Comparison of ENCODE assay signal across 19 cellular contexts in the genomic region with DNA sequence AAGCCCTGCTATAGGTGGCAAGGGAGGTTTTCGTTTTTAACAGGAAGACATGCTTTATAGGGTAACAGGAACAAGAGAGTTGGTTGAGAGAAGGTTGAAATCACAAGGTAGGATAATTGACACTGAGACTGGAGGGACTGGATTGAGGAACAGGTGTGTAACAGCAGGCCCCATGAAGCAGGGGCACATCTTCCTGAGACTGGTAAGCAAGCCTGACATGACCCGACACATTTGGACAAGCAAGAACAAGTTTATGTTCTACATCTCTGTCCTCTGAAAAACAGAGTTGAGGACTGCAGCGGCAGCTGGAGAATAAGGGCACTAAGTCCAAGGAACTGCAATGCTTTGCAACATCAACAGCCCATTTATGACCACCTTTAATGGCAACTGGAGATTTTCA. TPM values are rescaled to one million over a fixed set of nuclear protein-coding genes. Genes with fewer than 3 reads are reported as not detected.
DNase-seq lines count a peak whose midpoint lies in the region; ATAC-seq, FAIRE-seq and TF ChIP-seq lines count a peak whose summit lies in the region.
"Had no signal": no experiment of that assay in that cellular context is flagged by ENCODE, and none has a peak within 500 bp of the region (broad histone marks: within the 10 kb centered on the region; RNA-seq: fewer than 3 reads in every experiment).

No MANE protein-coding gene starts in this region.

- peaks cover 34% of the 10 kb centered on the region for H3K9me1 ChIP-seq in IMR-90 (ENCODE audit: insufficient read depth, low read length)

- H2BK20ac ChIP-seq in IMR-90 (ENCODE audit: low read depth, low read length) = no peak overlapping the region

- H3K79me1 ChIP-seq in IMR-90 (ENCODE audit: low read depth in 1 of 2, low read length in 2 of 2) = peaks cover 26 to 73% of the 10 kb centered on the region in 2 experiments

- H3K18ac ChIP-seq in IMR-90 (ENCODE audit: low read depth, low read length) = no peak overlapping the region

- H3K4me1 ChIP-seq in IMR-90 (ENCODE audit: control insufficient read depth, insufficient read depth, low read length) (peaks cover 33% of the 10 kb centered on the region), astrocyte (ENCODE audit: insufficient read depth, low read length) (peaks cover 56% of the 10 kb centered on the region), Caco-2 (no peaks in the 10 kb centered on the region)

- peaks cover 60% of the 10 kb centered on the region for H3K36me3 ChIP-seq in IMR-90 (ENCODE audit: control insufficient read depth, insufficient read depth, low read length)
- peaks cover 40% of the 10 kb centered on the region for H3K36me3 ChIP-seq in astrocyte (ENCODE audit: insufficient read depth, low read length)
- H3K36me3 ChIP-seq in Caco-2 (ENCODE audit: control insufficient read depth, insufficient read depth, low read length) = peaks cover 2% of the 10 kb centered on the region; the same call in 1 of the 2 replicates

- no peak overlapping the region for H4K5ac ChIP-seq in IMR-90 (ENCODE audit: low read depth, low read length)

- H2AK9ac ChIP-seq in IMR-90 (replicated peaks; ENCODE audit: low read depth, low read length, poor library complexity) = no peak overlapping the region

- dilution Hi-C loops in IMR-90 (cut with HindIII; ENCODE audit: low sequenced_read_pairs, unreplicated experiment) = no loop called here

- BruUV-seq in IMR-90 (replicated peaks; lab: Mats Ljungman, UMichigan) (no TSS peak), Caco-2 (replicated peaks; lab: Mats Ljungman, UMichigan) (no TSS peak)

- H2BK120ac ChIP-seq in IMR-90 (ENCODE audit: low read depth, low read length) = no peak overlapping the region

- H3K4me3 ChIP-seq in IMR-90 (ENCODE audit: insufficient read depth, low read depth, low read length) = no peak overlapping the region
- peak overlapping the region; percentile 10 for H3K4me3 ChIP-seq in astrocyte (ENCODE audit: insufficient read depth, low read depth, low read length)
- no peak overlapping the region for H3K4me3 ChIP-seq in dorsolateral prefrontal cortex
- H3K4me3 ChIP-seq in Caco-2 (ENCODE audit: low read depth, low read length) = no peak overlapping the region
- H3K4me3 ChIP-seq: esophagus muscularis mucosa, hepatocyte, tibial nerve had no signal

- intact Hi-C loops in activated CD4-positive, alpha-beta T cell treated with anti-CD3 and anti-CD28 coated beads, Interleukin-2, amount 10 ng/mL, durations not matched to agents 24 days and 14 days (cut with micrococcal nuclease) = loop anchor here (10.0 kb wide), 3 partner anchors 87 to 737 kb away; a partner anchor contains a TSS
- intact Hi-C loops in IMR-90 (cut with micrococcal nuclease) = no loop called here
- intact Hi-C loops in dorsolateral prefrontal cortex (cut with DNase I) = loop anchor here in 1 of 2 donors (10.0 kb wide), 2 partner anchors 87 to 277 kb away; a partner anchor contains a TSS
- intact Hi-C loops in Caco-2 (cut with micrococcal nuclease; ENCODE audit: unreplicated experiment) = no loop called here

- no peak overlapping the region for H4K91ac ChIP-seq in IMR-90 (ENCODE audit: insufficient read depth, low read depth, low read length)

- H3K9ac ChIP-seq in IMR-90 (ENCODE audit: low read depth, low read length) = no peak overlapping the region
- peak overlapping the region; percentile 14 for H3K9ac ChIP-seq in astrocyte (ENCODE audit: low read length)

- H3K4me1 Mint-ChIP-seq in activated CD4-positive, alpha-beta T cell treated with anti-CD3 and anti-CD28 coated beads, Interleukin-2, amount 10 ng/mL, durations not matched to agents 24 days and 14 days = peaks cover 35% of the 10 kb centered on the region
- H3K4me1 Mint-ChIP-seq in astrocyte (ENCODE audit: low read depth, unreplicated experiment) (peaks cover 36% of the 10 kb centered on the region), osteocyte (ENCODE audit: unreplicated experiment) (peaks cover 63% of the 10 kb centered on the region), Caco-2 (ENCODE audit: low read depth, unreplicated experiment) (peaks cover 7% of the 10 kb centered on the region)

- in situ Hi-C loops in IMR-90 (cut with MboI; ENCODE audit: low sequenced_read_pairs) = no loop called here

- H3K23ac ChIP-seq in IMR-90 (ENCODE audit: low read depth, low read length) = no peak overlapping the region

- no peak overlapping the region for H3K4ac ChIP-seq in IMR-90 (ENCODE audit: low read depth, low read length)

- H3K36me3 Mint-ChIP-seq in activated CD4-positive, alpha-beta T cell treated with anti-CD3 and anti-CD28 coated beads, Interleukin-2, amount 10 ng/mL, durations not matched to agents 24 days and 14 days (ENCODE audit: low read depth) = peaks cover 69% of the 10 kb centered on the region
- H3K36me3 Mint-ChIP-seq in astrocyte (ENCODE audit: low read depth, unreplicated experiment) = peaks cover 28% of the 10 kb centered on the region
- peaks cover 67% of the 10 kb centered on the region for H3K36me3 Mint-ChIP-seq in osteocyte (ENCODE audit: unreplicated experiment)
- peaks cover 77% of the 10 kb centered on the region for H3K36me3 Mint-ChIP-seq in Caco-2 (ENCODE audit: insufficient read depth, unreplicated experiment)

- H2AK5ac ChIP-seq in IMR-90 (ENCODE audit: low read depth, low read length) = no peak overlapping the region

- H2AFZ ChIP-seq in IMR-90 (replicated peaks; ENCODE audit: low read length, poor library complexity) = no peak overlapping the region
- H2AFZ ChIP-seq in astrocyte (ENCODE audit: low read depth, low read length) = no peak overlapping the region
- H2AFZ ChIP-seq: hepatocyte had no signal

- H3K27ac ChIP-seq in IMR-90 (ENCODE audit: insufficient read depth, low read length) = no peak overlapping the region
- H3K27ac ChIP-seq in astrocyte (ENCODE audit: low read depth, low read length) = no peak overlapping the region
- no peak overlapping the region for H3K27ac ChIP-seq in dorsolateral prefrontal cortex
- H3K27ac ChIP-seq: esophagus muscularis mucosa, hepatocyte, tibial nerve had no signal

- peak overlapping the region; percentile 32 for H2BK5ac ChIP-seq in IMR-90 (ENCODE audit: low read depth, low read length, poor library complexity, severe bottlenecking)

- no peaks in the 10 kb centered on the region for H3K27me3 Mint-ChIP-seq in activated CD4-positive, alpha-beta T cell treated with anti-CD3 and anti-CD28 coated beads, Interleukin-2, amount 10 ng/mL, durations not matched to agents 24 days and 14 days
- no peaks in the 10 kb centered on the region for H3K27me3 Mint-ChIP-seq in astrocyte (ENCODE audit: low read depth, unreplicated experiment)
- H3K27me3 Mint-ChIP-seq in osteocyte (ENCODE audit: unreplicated experiment) = no peaks in the 10 kb centered on the region
- no peaks in the 10 kb centered on the region for H3K27me3 Mint-ChIP-seq in Caco-2 (ENCODE audit: insufficient read depth, unreplicated experiment)

- H4K8ac ChIP-seq in IMR-90 (ENCODE audit: low read depth in 2 of 2, low read length in 2 of 2) = no peak overlapping the region

- H3K56ac ChIP-seq in IMR-90 (ENCODE audit: extremely low read depth, insufficient read depth, low read length) = no peak overlapping the region

- TF ChIP-seq CTCF in IMR-90 (conservative IDR thresholded peaks at IDR 0.05; ENCODE audit: low read depth, low read length) (no peak), astrocyte (IDR thresholded peaks at IDR 0.05; ENCODE audit: insufficient read depth, low read depth, low read length) (no peak), osteocyte (IDR thresholded peaks at IDR 0.05) (no peak), dorsolateral prefrontal cortex (IDR thresholded peaks at IDR 0.05 in 54 of 56, conservative IDR thresholded peaks at IDR 0.05 in 2 of 56; ENCODE audit: low read depth in 1 of 56, partially characterized antibody in 56 of 56) (no peak), Caco-2 (IDR thresholded peaks at IDR 0.05; ENCODE audit: insufficient read depth in 1 of 2, low read depth in 1 of 2, low read length in 1 of 2, severe bottlenecking in 1 of 2, unreplicated experiment in 1 of 2) (no peak)

- H3K9me3 ChIP-seq in IMR-90 (ENCODE audit: control insufficient read depth, insufficient read depth, low read length) (no peaks in the 10 kb centered on the region), astrocyte (ENCODE audit: insufficient read depth, low read depth, low read length) (no peaks in the 10 kb centered on the region), Caco-2 (no peaks in the 10 kb centered on the region)
- H3K9me3 ChIP-seq: esophagus muscularis mucosa, tibial nerve had no signal

- DNase-seq in activated CD4-positive, alpha-beta T cell treated with anti-CD3 and anti-CD28 coated beads, Interleukin-2, amount 10 ng/mL, durations not matched to agents 24 days and 14 days = no peak
- DNase-seq in activated CD4-positive, alpha-beta T cell treated with anti-CD3 and anti-CD28 coated beads for 48 hours = no peak
- DNase-seq in IMR-90 = no peak
- DNase-seq in astrocyte (ENCODE audit: low read depth) = no peak
- peak; percentile 6 for DNase-seq in osteocyte (ENCODE audit: extremely low spot score, unreplicated experiment)
- no peak for DNase-seq in dorsolateral prefrontal cortex
- DNase-seq in A172 (ENCODE audit: low spot score) = no peak
- DNase-seq in Caco-2 = no peak
- DNase-seq: central memory CD4-positive, alpha-beta T cell; DMS79 treated with DMSO at 0.1 percent for 48 hours; KG1; left ventricle myocardium superior; NCI-H1694; NCI-H774; SHP77 had no signal

- no peak for TF ChIP-seq RAD21 in IMR-90 (IDR thresholded peaks at IDR 0.05; ENCODE audit: low read length)

- H2BK15ac ChIP-seq in IMR-90 (ENCODE audit: low read depth, low read length) = no peak overlapping the region

- ATAC-seq in IMR-90 (ENCODE audit: low read depth) = no peak
- ATAC-seq: left ventricle myocardium superior had no signal

- no peak for FAIRE-seq in astrocyte (lab: Jason Lieb, UNC)
- FAIRE-seq: GM12878 had no signal

- peak overlapping the region; percentile 55 for H3K4me3 Mint-ChIP-seq in activated CD4-positive, alpha-beta T cell treated with anti-CD3 and anti-CD28 coated beads, Interleukin-2, amount 10 ng/mL, durations not matched to agents 24 days and 14 days
- H3K4me3 Mint-ChIP-seq in astrocyte (ENCODE audit: unreplicated experiment) (no peak overlapping the region), osteocyte (ENCODE audit: unreplicated experiment) (no peak overlapping the region), Caco-2 (ENCODE audit: unreplicated experiment) (no peak overlapping the region)

- POLR2A ChIA-PET in IMR-90 (lab: Charles Lee; ENCODE audit: unreplicated experiment) (interaction anchor here (1.0 kb wide), 1 partner anchor 15 kb away, joined by 3 read pairs; no protein-coding TSS in a partner anchor), Caco-2 (lab: Charles Lee) (no interaction called here)

- H3K9me3 Mint-ChIP-seq in activated CD4-positive, alpha-beta T cell treated with anti-CD3 and anti-CD28 coated beads, Interleukin-2, amount 10 ng/mL, durations not matched to agents 24 days and 14 days = no peaks in the 10 kb centered on the region
- no peaks in the 10 kb centered on the region for H3K9me3 Mint-ChIP-seq in astrocyte (ENCODE audit: unreplicated experiment)
- no peaks in the 10 kb centered on the region for H3K9me3 Mint-ChIP-seq in osteocyte (ENCODE audit: unreplicated experiment)
- no peaks in the 10 kb centered on the region for H3K9me3 Mint-ChIP-seq in Caco-2 (ENCODE audit: unreplicated experiment)

- H3K27ac Mint-ChIP-seq in activated CD4-positive, alpha-beta T cell treated with anti-CD3 and anti-CD28 coated beads, Interleukin-2, amount 10 ng/mL, durations not matched to agents 24 days and 14 days = peak overlapping the region; percentile 72
- H3K27ac Mint-ChIP-seq in astrocyte (ENCODE audit: unreplicated experiment) (peak overlapping the region; percentile 34), osteocyte (ENCODE audit: unreplicated experiment) (peak overlapping the region; percentile 56), Caco-2 (ENCODE audit: unreplicated experiment) (no peak overlapping the region)

- WGBS in IMR-90 (ENCODE audit: extremely low coverage in 2 of 2, insufficient read length in 1 of 2), 2 experiments = 80% methylated on average over 1 of the region's 3 CpGs; no CpG with 5 or more reads in 1 of the 2 experiments

- CTCF ChIA-PET in IMR-90 (lab: Yijun Ruan, JAX) (no interaction called here), Caco-2 (lab: Charles Lee) (no interaction called here)

- H3K79me2 ChIP-seq in astrocyte (ENCODE audit: insufficient read depth, low read length) = peaks cover 45% of the 10 kb centered on the region

- peaks cover 89% of the 10 kb centered on the region for H4K20me1 ChIP-seq in IMR-90 (ENCODE audit: insufficient read depth, low read length)
- H4K20me1 ChIP-seq in astrocyte (ENCODE audit: insufficient read depth, low read length) = peaks cover 64% of the 10 kb centered on the region

- H3K27me3 ChIP-seq in IMR-90 (ENCODE audit: control insufficient read depth, insufficient read depth, low read length) = no peaks in the 10 kb centered on the region
- no peaks in the 10 kb centered on the region for H3K27me3 ChIP-seq in astrocyte (ENCODE audit: insufficient read depth, low read length)
- peaks cover 0 to 7% (median 0%) of the 10 kb centered on the region in 45 donors for H3K27me3 ChIP-seq in dorsolateral prefrontal cortex
- no peaks in the 10 kb centered on the region for H3K27me3 ChIP-seq in Caco-2 (replicated peaks; ENCODE audit: control insufficient read depth, insufficient read depth, low read length)
- H3K27me3 ChIP-seq: esophagus muscularis mucosa, hepatocyte, tibial nerve had no signal

- 0 out of 2 replicates have a peak overlapping the region, but pooled peaks have one; percentile 11 for H3K14ac ChIP-seq in IMR-90 (replicated peaks; ENCODE audit: low read depth, low read length)

- no peak for TF ChIP-seq POLR2A in IMR-90 (IDR thresholded peaks at IDR 0.05; ENCODE audit: low read depth, low read length)

- H3K4me2 ChIP-seq in IMR-90 (ENCODE audit: low read depth, low read length) (no peak overlapping the region), astrocyte (ENCODE audit: low read length) (peak overlapping the region; percentile 59)
- H3K4me2 ChIP-seq: hepatocyte had no signal

RNA-seq across cellular contexts. Expression of a gene that starts 5.2 kb away (rescaled TPM):
- total RNA-seq in activated CD4-positive, alpha-beta T cell treated with anti-CD3 and anti-CD28 coated beads, Interleukin-2, amount 10 ng/mL, durations not matched to agents 24 days and 14 days = 1,047 and 1,054 TPM in 2 replicates
- 956 and 1,140 TPM in 2 replicates for total RNA-seq in IMR-90 (2012; rRNA removed)
- 1,207 and 1,288 TPM in 2 replicates for polyA plus RNA-seq in IMR-90 (2012; rRNA removed)
- polyA plus RNA-seq in IMR-90 (2012; cell fraction: cytosol; rRNA removed) = 938 and 1,010 TPM in 2 replicates
- polyA plus RNA-seq in IMR-90 (2012; cell fraction: nucleus; rRNA removed; ENCODE audit: low replicate concordance) = 205 and 662 TPM in 2 replicates
- 565 and 626 TPM in 2 replicates for total RNA-seq in astrocyte
- total RNA-seq in osteocyte = 1,562 and 1,587 TPM in 2 replicates
- 100 to 1,000 TPM; 203 to 422 (median 279) TPM for total RNA-seq in dorsolateral prefrontal cortex
- total RNA-seq in A172 (2014; rRNA removed; shearing (Covaris generic)) = 674 and 762 TPM in 2 replicates
- 795 and 810 TPM in 2 replicates for total RNA-seq in Caco-2 (2022)

RNA-seq across cellular contexts. Expression of a gene that starts 33.0 kb away (rescaled TPM):
- total RNA-seq in activated CD4-positive, alpha-beta T cell treated with anti-CD3 and anti-CD28 coated beads, Interleukin-2, amount 10 ng/mL, durations not matched to agents 24 days and 14 days = 8.1 and 8.3 TPM in 2 replicates
- total RNA-seq in IMR-90 (2012; rRNA removed) (5.4 and 8.1 TPM in 2 replicates), astrocyte (0.55 and 1.0 TPM in 2 replicates), osteocyte (1.1 and 1.3 TPM in 2 replicates), dorsolateral prefrontal cortex (under 1 TPM in 19 of 120 experiments, not detected in 101; 0.10 to 0.44 (median 0.15) TPM), Caco-2 (2022) (9.7 and 10.2 TPM in 2 replicates)
- polyA plus RNA-seq in IMR-90 (2012; rRNA removed) = 1.8 and 2.3 TPM in 2 replicates
- polyA plus RNA-seq in IMR-90 (2012; cell fraction: cytosol; rRNA removed) = 0.15 and 0.24 TPM in 2 replicates
- 0.05 and 0.41 TPM in 2 replicates for polyA plus RNA-seq in IMR-90 (2012; cell fraction: nucleus; rRNA removed; ENCODE audit: low replicate concordance)
- 16.3 and 19.0 TPM in 2 replicates for total RNA-seq in A172 (2014; rRNA removed; shearing (Covaris generic))

RNA-seq across cellular contexts. Expression of a gene that starts 33.9 kb away (rescaled TPM):
- total RNA-seq in activated CD4-positive, alpha-beta T cell treated with anti-CD3 and anti-CD28 coated beads, Interleukin-2, amount 10 ng/mL, durations not matched to agents 24 days and 14 days = not detected in 2 replicates
- under 0.01 and 0.18 TPM in 2 replicates for total RNA-seq in IMR-90 (2012; rRNA removed)
- 0.24 TPM in 1 of 2 replicates, not detected in the other for polyA plus RNA-seq in IMR-90 (2012; rRNA removed)
- not detected in 2 replicates for polyA plus RNA-seq in IMR-90 (2012; cell fraction: cytosol; rRNA removed)
- polyA plus RNA-seq in IMR-90 (2012; cell fraction: nucleus; rRNA removed; ENCODE audit: low replicate concordance) = 0.08 and 0.24 TPM in 2 replicates
- 0.75 TPM in 1 of 2 replicates, not detected in the other for total RNA-seq in astrocyte
- 1.1 TPM in 1 of 2 replicates, not detected in the other for total RNA-seq in osteocyte
- total RNA-seq in dorsolateral prefrontal cortex = 10 to 100 TPM in 50 of 120 experiments, 1 to 10 TPM in 70; 1.7 to 33.4 (median 9.4) TPM
- total RNA-seq in A172 (2014; rRNA removed; shearing (Covaris generic)) = 0.43 TPM in 1 of 2 replicates, not detected in the other
- 1.3 TPM in 2 replicates for total RNA-seq in Caco-2 (2022)
- total RNA-seq: GM12878, left ventricle myocardium superior had no signal
- polyA plus RNA-seq: hepatocyte had no signal
